In genomic region chr1:54273837-54274192, GRCh38 we compare ENCODE assay signal across 1 cellular context.
A peak's percentile ranks its signal among the peaks of the same experiment; 100 is the strongest.
TF ChIP-seq lines count a peak whose summit lies in the region.

No MANE protein-coding gene starts in this region.

TF ChIP-seq in K562, 482 proteins besides CTCF, POLR2A, EP300 and RAD21 (continued from another document):
- TF ChIP-seq RREB1 (CRISPR knock-in tag; IDR thresholded peaks at IDR 0.05) (no peak), ZNF717 (CRISPR knock-in tag; IDR thresholded peaks at IDR 0.05) (no peak), HCFC1 (IDR thresholded peaks at IDR 0.05; ENCODE audit: low read depth, low read length) (no peak), PHF8 (IDR thresholded peaks at IDR 0.05; ENCODE audit: borderline replicate concordance, low read length) (peak; percentile 27; the same call in 1 of the 2 replicates), TRIM28 (IDR thresholded peaks at IDR 0.05) (no peak), ZBTB9 (CRISPR knock-in tag; IDR thresholded peaks at IDR 0.05) (no peak), EGR1 (conservative IDR thresholded peaks at IDR 0.05) (peak; percentile 92), IRF1 (CRISPR knock-in tag; IDR thresholded peaks at IDR 0.05; ENCODE audit: borderline replicate concordance) (no peak), ZNF444 (CRISPR knock-in tag; IDR thresholded peaks at IDR 0.05) (no peak), ZC3H4 (CRISPR knock-in tag; IDR thresholded peaks at IDR 0.05; ENCODE audit: borderline replicate concordance) (no peak), SIN3A (IDR thresholded peaks at IDR 0.05; ENCODE audit: borderline replicate concordance in 2 of 2, control insufficient read depth in 1 of 2, low read depth in 2 of 2, low read length in 2 of 2) (peak in 1 of 2 experiments; percentile 60; a peak in 1 of 4 replicates), CXXC5 (CRISPR knock-in tag; IDR thresholded peaks at IDR 0.05) (peak; percentile 4; the same call in 1 of the 2 replicates), ZNF165 (CRISPR knock-in tag; IDR thresholded peaks at IDR 0.05; ENCODE audit: borderline replicate concordance) (no peak), CTBP1 (IDR thresholded peaks at IDR 0.05; ENCODE audit: borderline replicate concordance) (peak; percentile 68), XRCC3 (IDR thresholded peaks at IDR 0.05) (no peak), TCF7 (IDR thresholded peaks at IDR 0.05; ENCODE audit: borderline replicate concordance) (no peak), RCOR1 (IDR thresholded peaks at IDR 0.05; ENCODE audit: borderline replicate concordance in 1 of 2, low read depth in 2 of 2, low read length in 2 of 2) (peak in 1 of 2 experiments; percentile 81; a peak in 2 of 4 replicates)
